In genomic region chr10:91879514-91880170, GRCh38 we compare ENCODE assay signal across 1 cellular context.
TF ChIP-seq lines count a peak whose summit lies in the region.

No MANE protein-coding gene starts in this region.

TF ChIP-seq in H1, 55 proteins besides CTCF, POLR2A, EP300 and RAD21:
- TF ChIP-seq GTF2F1 (IDR thresholded peaks at IDR 0.05; ENCODE audit: borderline replicate concordance, low read depth, low read length) (no peak), HDAC2 (IDR thresholded peaks at IDR 0.05; ENCODE audit: borderline replicate concordance in 1 of 2, low read depth in 2 of 2, low read length in 2 of 2) (no peak), JUND (IDR thresholded peaks at IDR 0.05; ENCODE audit: low read length) (no peak), KDM1A (IDR thresholded peaks at IDR 0.05; ENCODE audit: borderline replicate concordance, low read length) (no peak), CREB1 (IDR thresholded peaks at IDR 0.05) (no peak), CBX5 (IDR thresholded peaks at IDR 0.05; ENCODE audit: low read depth, low read length) (no peak), RNF2 (IDR thresholded peaks at IDR 0.05; ENCODE audit: borderline replicate concordance, low read depth, low read length, missing control alignments, poor library complexity, severe bottlenecking) (no peak), SUZ12 (IDR thresholded peaks at IDR 0.05; ENCODE audit: low read length) (no peak), SP1 (IDR thresholded peaks at IDR 0.05; ENCODE audit: low read depth, low read length) (no peak), POU5F1 (IDR thresholded peaks at IDR 0.05; ENCODE audit: low read depth, low read length) (no peak), SAP30 (IDR thresholded peaks at IDR 0.05; ENCODE audit: insufficient read depth, insufficient replicate concordance, low read length) (no peak), RXRA (IDR thresholded peaks at IDR 0.05; ENCODE audit: insufficient read depth, low read depth, low read length) (no peak), CHD1 (IDR thresholded peaks at IDR 0.05; ENCODE audit: low read depth, low read length) (no peak), ATF3 (IDR thresholded peaks at IDR 0.05; ENCODE audit: insufficient read depth, low read depth, low read length) (no peak), TEAD4 (IDR thresholded peaks at IDR 0.05; ENCODE audit: low read depth, low read length) (no peak), EZH2 (IDR thresholded peaks at IDR 0.05; ENCODE audit: low read depth, low read length, severe bottlenecking) (no peak), RFX5 (IDR thresholded peaks at IDR 0.05; ENCODE audit: borderline replicate concordance, low read depth, low read length) (no peak)
TF ChIP-seq in H1: peak in this region for 0.
